Comparison of ENCODE assay signal across 8 cellular contexts in genomic region chr16:14071576-14072271, GRCh38. TPM values are rescaled to one million over a fixed set of nuclear protein-coding genes. Genes with fewer than 3 reads are reported as not detected.
DNase-seq lines count a peak whose midpoint lies in the region; ATAC-seq, FAIRE-seq and TF ChIP-seq lines count a peak whose summit lies in the region.

No MANE protein-coding gene starts in this region.

- H3K27ac ChIP-seq in A673 (ENCODE audit: low read depth, low read length, poor library complexity, severe bottlenecking): peak overlapping the region; percentile 88

- DNase-seq in A673 (ENCODE audit: low spot score): peak; percentile 27
- DNase-seq in GM18507 (ENCODE audit: extremely low spot score, insufficient read length, low read depth): peak; percentile 22
- DNase-seq in activated naive CD8-positive, alpha-beta T cell treated with anti-CD3 and anti-CD28 coated beads, Interleukin-2, amount 10 ng/mL, durations not matched to agents 7 days and 5 days: no peak
- DNase-seq in iPS-NIHi7 (ENCODE audit: extremely low spot score): peak; percentile 56
- DNase-seq in stimulated activated CD8-positive, alpha-beta memory T cell treated with anti-CD3 and anti-CD28 coated beads, Interleukin-4, amount 100 ng/mL, for 48 hours: peak; percentile 48
- DNase-seq in amniotic stem cell (lab: John Stamatoyannopoulos, UW): no peak
- no peak for DNase-seq in HCEC 1CT

- H3K36me3 ChIP-seq in A673 (ENCODE audit: insufficient read depth, low read length, poor library complexity, severe bottlenecking): no peaks in the 10 kb centered on the region

- no peaks in the 10 kb centered on the region for H3K9me3 Mint-ChIP-seq in activated naive CD8-positive, alpha-beta T cell treated with anti-CD3 and anti-CD28 coated beads, Interleukin-2, amount 10 ng/mL, durations not matched to agents 7 days and 5 days

- H3K4me1 Mint-ChIP-seq in activated naive CD8-positive, alpha-beta T cell treated with anti-CD3 and anti-CD28 coated beads, Interleukin-2, amount 10 ng/mL, durations not matched to agents 7 days and 5 days: peaks cover 7% of the 10 kb centered on the region

- peak overlapping the region; percentile 26 for H3K27ac Mint-ChIP-seq in activated naive CD8-positive, alpha-beta T cell treated with anti-CD3 and anti-CD28 coated beads, Interleukin-2, amount 10 ng/mL, durations not matched to agents 7 days and 5 days

- peak overlapping the region; percentile 74 for H3K4me3 ChIP-seq in A673 (ENCODE audit: low read depth, low read length, poor library complexity, severe bottlenecking)

- H3K36me3 Mint-ChIP-seq in activated naive CD8-positive, alpha-beta T cell treated with anti-CD3 and anti-CD28 coated beads, Interleukin-2, amount 10 ng/mL, durations not matched to agents 7 days and 5 days: no peaks in the 10 kb centered on the region

- no peak for TF ChIP-seq CTCF in A673 (conservative IDR thresholded peaks at IDR 0.05; ENCODE audit: low read depth, low read length)

- CTCF ChIA-PET in A673 (lab: Charles Lee): no interaction called here

- no peaks in the 10 kb centered on the region for H3K27me3 ChIP-seq in A673 (replicated peaks; ENCODE audit: insufficient read depth, low read depth, low read length, poor library complexity)

- ATAC-seq in HG03432 (IDR thresholded peaks at IDR 0.05; ENCODE audit: unreplicated experiment): peak; percentile 37
- ATAC-seq in activated naive CD8-positive, alpha-beta T cell treated with anti-CD3 and anti-CD28 coated beads, Interleukin-2, amount 10 ng/mL, durations not matched to agents 7 days and 5 days (ENCODE audit: low read depth): peak; percentile 50

- no peaks in the 10 kb centered on the region for H3K9me3 ChIP-seq in A673 (ENCODE audit: low read depth, low read length, poor library complexity, severe bottlenecking)

- intact Hi-C loops in A673 (cut with micrococcal nuclease; ENCODE audit: unreplicated experiment): loop anchor here (5.0 kb wide), 1 partner anchor 456 kb away; no protein-coding TSS in a partner anchor

- H3K27me3 Mint-ChIP-seq in activated naive CD8-positive, alpha-beta T cell treated with anti-CD3 and anti-CD28 coated beads, Interleukin-2, amount 10 ng/mL, durations not matched to agents 7 days and 5 days: peaks cover 3% of the 10 kb centered on the region

- peak overlapping the region; percentile 84 for H3K4me3 Mint-ChIP-seq in activated naive CD8-positive, alpha-beta T cell treated with anti-CD3 and anti-CD28 coated beads, Interleukin-2, amount 10 ng/mL, durations not matched to agents 7 days and 5 days

- TSS peak; percentile 29 for BruUV-seq in A673 (replicated peaks; lab: Mats Ljungman, UMichigan)

- no peaks in the 10 kb centered on the region for H3K4me1 ChIP-seq in A673 (ENCODE audit: insufficient read depth, low read length, poor library complexity, severe bottlenecking)

- no peak for FAIRE-seq in GM18507 (lab: Jason Lieb, UNC)

- POLR2A ChIA-PET in A673 (lab: Charles Lee; ENCODE audit: low non-redundant PET): no interaction called here
- POLR2A ChIA-PET in activated naive CD8-positive, alpha-beta T cell treated with anti-CD3 and anti-CD28 coated beads, Interleukin-2, amount 10 ng/mL, durations not matched to agents 7 days and 5 days (lab: Charles Lee): no interaction called here

RNA-seq across cellular contexts. Expression of gene MRTFB, which starts 0.6 kb away (rescaled TPM):
- 29.8 and 35.7 TPM in 2 replicates for total RNA-seq in A673 (2021)
- 10 to 100 TPM; 14.1 to 16.2 TPM for total RNA-seq in activated naive CD8-positive, alpha-beta T cell treated with anti-CD3 and anti-CD28 coated beads, Interleukin-2, amount 10 ng/mL, durations not matched to agents 7 days and 5 days

Comparison
In these comparisons a context has a peak if more than half of its experiments do, and no peak if none do; other contexts are left out.
1. DNase-seq: peak in A673 (single experiment), GM18507 (single experiment), iPS-NIHi7 (single experiment) and stimulated activated CD8-positive, alpha-beta memory T cell treated with anti-CD3 and anti-CD28 coated beads, Interleukin-4, amount 100 ng/mL, for 48 hours (single experiment); none in activated naive CD8-positive, alpha-beta T cell treated with anti-CD3 and anti-CD28 coated beads, Interleukin-2, amount 10 ng/mL, durations not matched to agents 7 days and 5 days (single experiment), amniotic stem cell (single experiment) and HCEC 1CT (single experiment).